ENCODE assay signal across 23 cellular contexts in genomic region chr1:59967780-59968179, GRCh38. TPM values are rescaled to one million over a fixed set of nuclear protein-coding genes. Genes with fewer than 3 reads are reported as not detected.
"Had no signal": no experiment of that assay in that cellular context is flagged by ENCODE, and none has a peak within 500 bp of the region (broad histone marks: within the 10 kb centered on the region; RNA-seq: fewer than 3 reads in every experiment).

No MANE protein-coding gene starts in this region.

- ATAC-seq: left ventricle myocardium superior; naive thymus-derived CD8-positive, alpha-beta T cell; stimulated activated naive B cell treated with anti-CD40 and anti-IgM and Interleukin-4, amounts not matched to agents 10 μg/mL and 1 μg/mL and 100 μg/mL, for 72 hours; WTC11 had no signal

- H3K36me3 Mint-ChIP-seq: activated naive CD8-positive, alpha-beta T cell treated with anti-CD3 and anti-CD28 coated beads, Interleukin-2, amount 10 ng/mL, durations not matched to agents 7 days and 5 days; mesothelial cell of epicardium; naive thymus-derived CD8-positive, alpha-beta T cell; stimulated activated naive B cell treated with anti-CD40 and anti-IgM and Interleukin-4, amounts not matched to agents 10 μg/mL and 1 μg/mL and 100 μg/mL, for 72 hours; WTC11 had no signal

- H3K4me3 Mint-ChIP-seq: activated naive CD4-positive, alpha-beta T cell treated with anti-CD3 and anti-CD28 coated beads for 36 hours; activated naive CD8-positive, alpha-beta T cell treated with anti-CD3 and anti-CD28 coated beads, Interleukin-2, amount 10 ng/mL, durations not matched to agents 7 days and 5 days; mesothelial cell of epicardium; naive thymus-derived CD8-positive, alpha-beta T cell; stimulated activated naive B cell treated with anti-CD40 and anti-IgM and Interleukin-4, amounts not matched to agents 10 μg/mL and 1 μg/mL and 100 μg/mL, for 72 hours; WTC11 had no signal

- H3K27me3 ChIP-seq: sigmoid colon, uterus had no signal

- DNase-seq: activated CD4-positive, alpha-beta T cell treated with anti-CD3 and anti-CD28 coated beads, Interleukin-2, amount 50 U/mL, for 4 hours; activated CD8-positive, alpha-beta memory T cell treated with anti-CD3 and anti-CD28 coated beads, Interleukin-2, amount 50 U/mL, for 48 hours; activated effector memory CD4-positive, alpha-beta T cell treated with Interleukin-2 at 50 U/mL for 16 hours; activated naive CD4-positive, alpha-beta T cell treated with anti-CD3 and anti-CD28 coated beads for 36 hours; activated naive CD8-positive, alpha-beta T cell treated with anti-CD3 and anti-CD28 coated beads, Interleukin-2, amount 10 ng/mL, durations not matched to agents 7 days and 5 days; activated T-cell treated with anti-CD3 and anti-CD28 coated beads, Interleukin-2, amount 50 U/mL, for 48 hours; cerebellar nuclear complex; hippocampal formation; left ventricle myocardium superior; mammary epithelial cell; naive thymus-derived CD8-positive, alpha-beta T cell; retina; sigmoid colon; stimulated activated CD4-positive, alpha-beta T cell treated with anti-CD3 and anti-CD28 coated beads, Interleukin-2, amount 100 ng/mL, for 48 hours; stimulated activated CD8-positive, alpha-beta memory T cell treated with anti-CD3 and anti-CD28 coated beads, Interleukin-4, amount 100 ng/mL, for 48 hours; stimulated activated naive B cell treated with anti-CD40 and anti-IgM and Interleukin-4, amounts not matched to agents 10 μg/mL and 1 μg/mL and 100 μg/mL, for 72 hours; trophoblast cell; uterus had no signal

- H3K4me1 Mint-ChIP-seq: activated naive CD8-positive, alpha-beta T cell treated with anti-CD3 and anti-CD28 coated beads, Interleukin-2, amount 10 ng/mL, durations not matched to agents 7 days and 5 days had no signal

- H3K27ac ChIP-seq: coronary artery, uterus had no signal

- H3K9me3 ChIP-seq: sigmoid colon, uterus had no signal

- H3K9me3 Mint-ChIP-seq: activated naive CD4-positive, alpha-beta T cell treated with anti-CD3 and anti-CD28 coated beads for 36 hours; activated naive CD8-positive, alpha-beta T cell treated with anti-CD3 and anti-CD28 coated beads, Interleukin-2, amount 10 ng/mL, durations not matched to agents 7 days and 5 days; mesothelial cell of epicardium; naive thymus-derived CD8-positive, alpha-beta T cell; stimulated activated naive B cell treated with anti-CD40 and anti-IgM and Interleukin-4, amounts not matched to agents 10 μg/mL and 1 μg/mL and 100 μg/mL, for 72 hours; WTC11 had no signal

- H3K27ac Mint-ChIP-seq: activated naive CD4-positive, alpha-beta T cell treated with anti-CD3 and anti-CD28 coated beads for 36 hours; activated naive CD8-positive, alpha-beta T cell treated with anti-CD3 and anti-CD28 coated beads, Interleukin-2, amount 10 ng/mL, durations not matched to agents 7 days and 5 days; naive thymus-derived CD8-positive, alpha-beta T cell; progenitor cell of endocrine pancreas; stimulated activated naive B cell treated with anti-CD40 and anti-IgM and Interleukin-4, amounts not matched to agents 10 μg/mL and 1 μg/mL and 100 μg/mL, for 72 hours; WTC11 had no signal

- H3K4me1 ChIP-seq: uterus had no signal

- H3K36me3 ChIP-seq: sigmoid colon, uterus had no signal

- H3K4me3 ChIP-seq: coronary artery, sigmoid colon, uterus had no signal

RNA-seq across cellular contexts. Expression of gene CYP2J2, which starts 41.2 kb away (rescaled TPM):
- total RNA-seq: osteoblast had no signal
